13 cellular contexts compared by ENCODE assay signal in the genomic region with DNA sequence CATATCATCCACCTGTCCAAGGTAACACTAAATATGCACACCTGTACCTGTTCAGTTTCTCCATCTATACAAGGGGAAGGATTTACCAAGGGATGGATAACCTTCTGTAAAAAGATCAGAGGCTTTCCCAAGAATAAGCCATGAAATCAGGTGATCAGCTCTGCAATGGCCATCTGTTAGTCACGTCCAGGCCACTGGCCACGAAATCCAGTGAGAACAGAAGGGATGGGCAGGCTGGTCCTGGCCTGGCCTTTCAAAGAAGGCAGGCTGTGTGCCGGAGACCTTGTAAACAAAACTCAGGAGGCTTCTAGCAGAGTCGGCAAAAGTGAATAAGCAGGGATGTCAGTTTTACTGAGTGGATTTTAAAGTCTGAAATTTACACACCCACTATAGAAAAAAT.
DNase-seq lines count a peak whose midpoint lies in the region; ATAC-seq and TF ChIP-seq lines count a peak whose summit lies in the region.
"Had no signal": no experiment of that assay in that cellular context is flagged by ENCODE, and none has a peak within 500 bp of the region (broad histone marks: within the 10 kb centered on the region; RNA-seq: fewer than 3 reads in every experiment).

No MANE protein-coding gene starts in this region.

- no peaks in the 10 kb centered on the region for H3K27me3 Mint-ChIP-seq in activated CD4-positive, alpha-beta T cell treated with anti-CD3 and anti-CD28 coated beads for 36 hours

- no peak for TF ChIP-seq POLR2A in esophagus muscularis mucosa (IDR thresholded peaks at IDR 0.05; ENCODE audit: low read depth)

- H3K4me1 Mint-ChIP-seq in activated CD4-positive, alpha-beta T cell treated with anti-CD3 and anti-CD28 coated beads for 36 hours: peaks cover 20% of the 10 kb centered on the region

- TF ChIP-seq EP300 in esophagus muscularis mucosa (IDR thresholded peaks at IDR 0.05): no peak

- H3K9me3 ChIP-seq in esophagus muscularis mucosa (no peaks in the 10 kb centered on the region), smooth muscle cell (replicated peaks; ENCODE audit: low read depth) (no peaks in the 10 kb centered on the region)
- H3K9me3 ChIP-seq: tibial nerve had no signal

- no peak overlapping the region for H3K27ac Mint-ChIP-seq in activated CD4-positive, alpha-beta T cell treated with anti-CD3 and anti-CD28 coated beads for 36 hours

- H3K27me3 ChIP-seq in esophagus muscularis mucosa: no peaks in the 10 kb centered on the region
- no peaks in the 10 kb centered on the region for H3K27me3 ChIP-seq in smooth muscle cell (ENCODE audit: low read depth)
- H3K27me3 ChIP-seq: tibial nerve had no signal

- no peaks in the 10 kb centered on the region for H3K9me3 Mint-ChIP-seq in activated CD4-positive, alpha-beta T cell treated with anti-CD3 and anti-CD28 coated beads for 36 hours (ENCODE audit: low read depth)

- H3K9ac ChIP-seq in smooth muscle cell (ENCODE audit: low read depth): no peak overlapping the region
- H3K9ac ChIP-seq: parathyroid adenoma had no signal

- H3K4me1 ChIP-seq in esophagus muscularis mucosa (peaks cover 11 to 25% (median 22%) of the 10 kb centered on the region in 4 donors), smooth muscle cell (ENCODE audit: low read depth) (peaks cover 8% of the 10 kb centered on the region)
- H3K4me1 ChIP-seq: parathyroid adenoma had no signal

- peaks cover 8% of the 10 kb centered on the region for H3F3A ChIP-seq in smooth muscle cell (ENCODE audit: low read depth)

- peak overlapping the region in 3 of 4 donors; percentile 40 to 69 (median 65) for H3K27ac ChIP-seq in esophagus muscularis mucosa (replicated peaks in 1 of 4)
- no peak overlapping the region for H3K27ac ChIP-seq in smooth muscle cell (ENCODE audit: low read depth)
- H3K27ac ChIP-seq: parathyroid adenoma had no signal

- peak overlapping the region; percentile 52 for H3K4me3 Mint-ChIP-seq in activated CD4-positive, alpha-beta T cell treated with anti-CD3 and anti-CD28 coated beads for 36 hours

- H3K36me3 ChIP-seq in esophagus muscularis mucosa (no peaks in the 10 kb centered on the region), smooth muscle cell (ENCODE audit: low read depth) (no peaks in the 10 kb centered on the region)
- H3K36me3 ChIP-seq: tibial nerve had no signal

- H3K4me3 ChIP-seq in esophagus muscularis mucosa: no peak overlapping the region
- H3K4me3 ChIP-seq in smooth muscle cell: no peak overlapping the region

- intact Hi-C loops in activated CD4-positive, alpha-beta T cell treated with anti-CD3 and anti-CD28 coated beads for 36 hours (cut with DNase I, micrococcal nuclease): loop anchor here in 1 of 2 experiments (10.0 kb wide), 1 partner anchor 316 kb away; no protein-coding TSS in a partner anchor
- intact Hi-C loops in esophagus muscularis mucosa (cut with DNase I): no loop called here

- no peak for ATAC-seq in activated CD4-positive, alpha-beta T cell treated with anti-CD3 and anti-CD28 coated beads for 36 hours

- no peak overlapping the region for H2AFZ ChIP-seq in smooth muscle cell (ENCODE audit: low read depth)

- CTCF ChIA-PET in activated CD4-positive, alpha-beta T cell treated with anti-CD3 and anti-CD28 coated beads for 36 hours (lab: Charles Lee): interaction anchor here (0.9 to 1.9 kb wide), 6 partner anchors 8 to 201 kb away, joined by 3 to 5 read pairs (median 4); partner anchors contain the start of gene MORN3

- TF ChIP-seq CTCF in esophagus muscularis mucosa (IDR thresholded peaks at IDR 0.05) (no peak), smooth muscle cell (IDR thresholded peaks at IDR 0.05; ENCODE audit: borderline replicate concordance, insufficient read depth, poor library complexity, severe bottlenecking) (no peak)

- H3K36me3 Mint-ChIP-seq in activated CD4-positive, alpha-beta T cell treated with anti-CD3 and anti-CD28 coated beads for 36 hours (ENCODE audit: low read depth): peaks cover 15% of the 10 kb centered on the region

- in situ Hi-C loops in SK-MEL-5 (cut with HindIII; ENCODE audit: low pct_unique_long_range_greater_than_20kb, low sequenced_read_pairs): no loop called here

- peaks cover 24% of the 10 kb centered on the region for H3K79me2 ChIP-seq in smooth muscle cell (ENCODE audit: low read depth)

- peaks cover 27% of the 10 kb centered on the region for H4K20me1 ChIP-seq in smooth muscle cell (ENCODE audit: low read depth)

- WGBS in esophagus muscularis mucosa: 35% methylated on average over 4 of the region's 4 CpGs
- WGBS in smooth muscle cell (ENCODE audit: low lambda C conversion rate): 63% methylated on average over 4 of the region's 4 CpGs

- peak overlapping the region; percentile 98 for H3K4me2 ChIP-seq in smooth muscle cell

- DNase-seq in activated CD4-positive, alpha-beta T cell treated with anti-CD3 and anti-CD28 coated beads for 36 hours: no peak
- no peak for DNase-seq in activated CD4-positive, alpha-beta T cell treated with anti-CD3 and anti-CD28 coated beads, Interleukin-2, amount 50 U/mL, for 48 hours
- DNase-seq in SK-MEL-5 (ENCODE audit: low read depth, low spot score) (peak; percentile 6), esophagus muscularis mucosa (ENCODE audit: extremely low spot score) (no peak), smooth muscle cell (lab: John Stamatoyannopoulos, UW; ENCODE audit: unreplicated experiment) (no peak), COLO668 (lab: John Stamatoyannopoulos, UW; ENCODE audit: unreplicated experiment) (no peak), NCI-H1417 treated with DMSO at 0.1 percent for 48 hours (lab: John Stamatoyannopoulos, UW) (no peak), NCI-H2171 (lab: John Stamatoyannopoulos, UW) (no peak)
- DNase-seq: activated CD4-positive, alpha-beta T cell treated with anti-CD3 and anti-CD28 coated beads, Interleukin-2, amount 50 U/mL, for 4 hours; GDM1; SIG-M5 had no signal

- POLR2A ChIA-PET in activated CD4-positive, alpha-beta T cell treated with anti-CD3 and anti-CD28 coated beads for 36 hours (lab: Charles Lee): interaction anchor here (0.7 to 1.1 kb wide), 4 partner anchors 68 to 311 kb away, joined by 3 to 7 read pairs (median 3); partner anchors contain the start of gene RNF34
